1 cellular context compared by ENCODE assay signal in genomic region chr1:158422215-158422614, GRCh38.
TF ChIP-seq lines count a peak whose summit lies in the region.

No MANE protein-coding gene starts in this region.

TF ChIP-seq in H1, 55 proteins besides CTCF, POLR2A, EP300 and RAD21:
- no peak for TF ChIP-seq MAX (IDR thresholded peaks at IDR 0.05)
- no peak for TF ChIP-seq RFX5 (IDR thresholded peaks at IDR 0.05; ENCODE audit: borderline replicate concordance, low read depth, low read length)
- TF ChIP-seq BACH1 (IDR thresholded peaks at IDR 0.05; ENCODE audit: low read length), result no peak
- TF ChIP-seq EGR1 (IDR thresholded peaks at IDR 0.05; ENCODE audit: borderline replicate concordance, low read depth, low read length), result no peak
- no peak for TF ChIP-seq CBX8 (IDR thresholded peaks at IDR 0.05; ENCODE audit: borderline replicate concordance, low read depth, low read length)
- TF ChIP-seq TEAD4 (IDR thresholded peaks at IDR 0.05; ENCODE audit: low read depth, low read length), result peak; percentile 93
- 0 out of 2 replicates have a peak, but pooled peaks have one; percentile 57 for TF ChIP-seq TCF12 (IDR thresholded peaks at IDR 0.05; ENCODE audit: low read depth, low read length)
- TF ChIP-seq FOSL1 (IDR thresholded peaks at IDR 0.05; ENCODE audit: insufficient read depth, low read depth, low read length), result no peak
- TF ChIP-seq HDAC2 (IDR thresholded peaks at IDR 0.05; ENCODE audit: borderline replicate concordance in 1 of 2, low read depth in 2 of 2, low read length in 2 of 2), result no peak; a peak in 1 of 4 replicates
- TF ChIP-seq POLR2AphosphoS5 (IDR thresholded peaks at IDR 0.05; ENCODE audit: low read depth, low read length), result no peak
- no peak for TF ChIP-seq TAF1 (IDR thresholded peaks at IDR 0.05; ENCODE audit: low read depth, low read length)
- no peak for TF ChIP-seq CTBP2 (IDR thresholded peaks at IDR 0.05; ENCODE audit: borderline replicate concordance, insufficient read depth, insufficient read length, low read length)
- no peak for TF ChIP-seq YY1 (IDR thresholded peaks at IDR 0.05; ENCODE audit: low read depth, low read length)
- TF ChIP-seq KDM5A (IDR thresholded peaks at IDR 0.05; ENCODE audit: low read length), result no peak
- TF ChIP-seq MAFK (IDR thresholded peaks at IDR 0.05; ENCODE audit: low read depth, low read length), result no peak
- peak; percentile 66 for TF ChIP-seq CHD7 (IDR thresholded peaks at IDR 0.05; ENCODE audit: insufficient replicate concordance, low read length)
- no peak for TF ChIP-seq RXRA (IDR thresholded peaks at IDR 0.05; ENCODE audit: insufficient read depth, low read depth, low read length)
